Comparison of ENCODE assay signal across 8 cellular contexts in the genomic region with DNA sequence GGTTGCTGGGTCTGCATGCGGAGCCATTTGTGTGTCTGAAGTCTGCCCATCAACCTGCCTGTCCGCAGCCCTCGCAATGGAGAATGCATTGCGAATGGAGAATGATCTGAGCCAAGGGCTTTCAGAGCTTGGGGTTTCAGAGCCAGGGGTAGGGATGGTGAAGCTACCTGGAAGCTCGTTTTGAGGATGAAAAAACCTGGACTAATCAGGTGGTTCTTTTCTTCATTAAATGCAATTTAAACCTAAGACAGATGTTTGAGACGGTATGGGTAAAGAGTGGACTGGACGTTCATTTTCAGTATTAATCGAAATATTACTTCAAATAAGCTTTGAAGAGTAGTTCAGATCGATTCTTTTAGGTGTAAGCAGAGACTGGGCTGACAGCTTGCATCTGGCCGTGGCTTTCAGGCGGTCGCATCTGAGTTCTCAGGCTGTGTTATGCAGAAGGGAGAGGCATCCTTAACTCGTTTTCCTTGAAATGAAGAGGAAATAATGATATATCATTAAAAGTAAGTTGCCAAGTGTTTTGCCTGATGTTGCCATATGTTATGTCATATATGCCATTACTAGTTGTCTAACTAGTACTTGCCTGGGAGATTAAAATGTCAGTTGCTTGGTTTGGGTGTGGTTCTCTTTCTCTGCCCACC. TPM values are rescaled to one million over a fixed set of nuclear protein-coding genes. Genes with fewer than 3 reads are reported as not detected.
DNase-seq lines count a peak whose midpoint lies in the region; ATAC-seq and TF ChIP-seq lines count a peak whose summit lies in the region.

No MANE protein-coding gene starts in this region.

- H2AFZ ChIP-seq in OCI-LY1 (ENCODE audit: low read length), result no peak overlapping the region

- ATAC-seq in gastroesophageal sphincter (no peak), HG03108 (IDR thresholded peaks at IDR 0.05; ENCODE audit: unreplicated experiment) (no peak)

- peak overlapping the region; percentile 76 for H3K4me2 ChIP-seq in OCI-LY1 (ENCODE audit: low read length)

- H3K36me3 ChIP-seq in OCI-LY1 (ENCODE audit: insufficient read depth, low read length) (no peaks in the 10 kb centered on the region), gastroesophageal sphincter (no peaks in the 10 kb centered on the region), rectal smooth muscle tissue (ENCODE audit: control insufficient read depth, insufficient read depth, low read length) (no peaks in the 10 kb centered on the region)

- DNase-seq in G401 (ENCODE audit: low spot score), result peak; percentile 67
- no peak for DNase-seq in SIG-M5 treated with dmso at 0.1 percent for 504 hours (lab: John Stamatoyannopoulos, UW; ENCODE audit: unreplicated experiment)
- no peak for DNase-seq in globus pallidus (ENCODE audit: low spot score)
- DNase-seq in stimulated activated CD4-positive, alpha-beta T cell treated with anti-CD3 and anti-CD28 coated beads, Interleukin-12 subunit alpha, Interleukin-12 subunit beta, amount 100 ng/mL, for 4 hours, result no peak

- H3K27me3 ChIP-seq in OCI-LY1 (ENCODE audit: insufficient read depth, low read length) (no peaks in the 10 kb centered on the region), gastroesophageal sphincter (peaks cover 70% of the 10 kb centered on the region), rectal smooth muscle tissue (ENCODE audit: control insufficient read depth, insufficient read depth, low read length) (peaks cover 8% of the 10 kb centered on the region)

- H3K9me2 ChIP-seq in OCI-LY1 (ENCODE audit: low read depth, low read length), result no peaks in the 10 kb centered on the region

- 14 to 34% methylated on average over 8 to 11 of the region's 13 CpGs for WGBS in gastroesophageal sphincter (ENCODE audit: low coverage in 1 of 2), 2 donors

- H3F3A ChIP-seq in OCI-LY1 (ENCODE audit: insufficient read depth, low read length), result no peaks in the 10 kb centered on the region

- no peak for TF ChIP-seq EP300 in gastroesophageal sphincter (IDR thresholded peaks at IDR 0.05)

- no peaks in the 10 kb centered on the region for H3K9me3 ChIP-seq in OCI-LY1 (ENCODE audit: low read length)
- H3K9me3 ChIP-seq in gastroesophageal sphincter, result no peaks in the 10 kb centered on the region

- in situ Hi-C loops in G401 (cut with HindIII; ENCODE audit: low sequenced_read_pairs), result no loop called here

- H3K4me1 ChIP-seq in OCI-LY1 (ENCODE audit: insufficient read depth, low read length, severe bottlenecking), result peaks cover 17% of the 10 kb centered on the region
- H3K4me1 ChIP-seq in gastroesophageal sphincter, result peaks cover 0 to 24% (median 14%) of the 10 kb centered on the region in 3 donors
- H3K4me1 ChIP-seq in rectal smooth muscle tissue (ENCODE audit: control insufficient read depth, insufficient read depth, low read length), result no peaks in the 10 kb centered on the region

- H4K20me1 ChIP-seq in OCI-LY1 (ENCODE audit: insufficient read depth, low read length), result no peaks in the 10 kb centered on the region

- no peaks in the 10 kb centered on the region for H3K79me2 ChIP-seq in OCI-LY1 (ENCODE audit: insufficient read depth, low read length)

- no peak overlapping the region for H3K27ac ChIP-seq in OCI-LY1 (ENCODE audit: low read depth, low read length, poor library complexity, severe bottlenecking)
- H3K27ac ChIP-seq in gastroesophageal sphincter, result peak overlapping the region in 3 of 4 donors; percentile 19 to 70 (median 31)
- H3K27ac ChIP-seq in rectal smooth muscle tissue (ENCODE audit: low read depth, low read length), result no peak overlapping the region

- TF ChIP-seq POLR2A in gastroesophageal sphincter (IDR thresholded peaks at IDR 0.05), result no peak

- H3K9ac ChIP-seq in OCI-LY1 (ENCODE audit: low read length) (peak overlapping the region; percentile 55; the same call in 1 of the 2 replicates), rectal smooth muscle tissue (ENCODE audit: low read length) (no peak overlapping the region)

- H3K4me3 ChIP-seq in OCI-LY1 (ENCODE audit: low read depth, low read length, poor library complexity, severe bottlenecking) (peak overlapping the region; percentile 74), gastroesophageal sphincter (peak overlapping the region in 1 of 2 donors; percentile 58), rectal smooth muscle tissue (ENCODE audit: low read length) (peak overlapping the region; percentile 65)

- TF ChIP-seq CTCF in OCI-LY1 (IDR thresholded peaks at IDR 0.05; ENCODE audit: low read length) (no peak), gastroesophageal sphincter (IDR thresholded peaks at IDR 0.05) (no peak)

RNA-seq across cellular contexts. Expression of gene MCF2L, which starts 0.8 kb away (rescaled TPM):
- total RNA-seq in G401 (2014; rRNA removed; shearing (Covaris generic)), result 2.8 and 4.7 TPM in 2 replicates
- 10 to 100 TPM; 18.3 to 52.6 (median 29.9) TPM for total RNA-seq in gastroesophageal sphincter

Comparison
In these comparisons a context has a peak if more than half of its experiments do, and no peak if none do; other contexts are left out.
1. H3K27ac ChIP-seq: peak in gastroesophageal sphincter (3 of 4); none in OCI-LY1 (single experiment) and rectal smooth muscle tissue (single experiment).